14 cellular contexts compared by ENCODE assay signal in genomic region chr5:171989946-171990712, GRCh38. TPM values are rescaled to one million over a fixed set of nuclear protein-coding genes. Genes with fewer than 3 reads are reported as not detected.
DNase-seq lines count a peak whose midpoint lies in the region; ATAC-seq and TF ChIP-seq lines count a peak whose summit lies in the region.
"Had no signal": no experiment of that assay in that cellular context is flagged by ENCODE, and none has a peak within 500 bp of the region (broad histone marks: within the 10 kb centered on the region; RNA-seq: fewer than 3 reads in every experiment).

No MANE protein-coding gene starts in this region.

- intact Hi-C loops in left lung (cut with DNase I): no loop called here
- intact Hi-C loops in activated CD4-positive, alpha-beta T cell treated with anti-CD3 and anti-CD28 coated beads for 36 hours (cut with DNase I, micrococcal nuclease): loop anchor here (1.0 to 2.0 kb wide), 8 partner anchors 15 to 234 kb away; no protein-coding TSS in a partner anchor

- no peak overlapping the region for H3T11ph ChIP-seq in H9 (ENCODE audit: low read length)

- no peak for ATAC-seq in activated T-helper 17 cell treated with anti-CD3 and anti-CD28 coated beads, Interleukin-2, amount 50 U/mL, for 72 hours (replicated peaks)
- peak; percentile 52 for ATAC-seq in left lung
- ATAC-seq in activated CD4-positive, alpha-beta T cell treated with anti-CD3 and anti-CD28 coated beads for 36 hours: no peak

- peaks cover 4 to 30% (median 20%) of the 10 kb centered on the region in 10 experiments; a peak in 19 of 20 replicates for H3K4me1 ChIP-seq in BLaER1 treated with 17β-estradiol and CSF1 and Interleukin-3, amounts not matched to agents 10 nM and 100 nM
- H3K4me1 ChIP-seq in H9 (ENCODE audit: insufficient read depth, low read length): peaks cover 10% of the 10 kb centered on the region; the same call in 1 of the 2 replicates
- peaks cover 0 to 48% of the 10 kb centered on the region in 2 donors for H3K4me1 ChIP-seq in left lung
- H3K4me1 ChIP-seq: HAP-1 had no signal

- H4K8ac ChIP-seq in H9 (replicated peaks; ENCODE audit: insufficient read length, low read depth, low read length): no peak overlapping the region

- no peak overlapping the region for H2BK15ac ChIP-seq in H9 (ENCODE audit: low read depth, low read length)

- H3K27me3 Mint-ChIP-seq in H9 (ENCODE audit: low read depth): no peaks in the 10 kb centered on the region
- no peaks in the 10 kb centered on the region for H3K27me3 Mint-ChIP-seq in activated T-helper 17 cell treated with anti-CD3 and anti-CD28 coated beads, Interleukin-2, amount 50 U/mL, for 72 hours
- H3K27me3 Mint-ChIP-seq in activated CD4-positive, alpha-beta T cell treated with anti-CD3 and anti-CD28 coated beads for 36 hours: no peaks in the 10 kb centered on the region

- no peak overlapping the region for H3K9ac ChIP-seq in BLaER1 treated with 17β-estradiol and CSF1 and Interleukin-3, amounts not matched to agents 10 nM and 100 nM
- H3K9ac ChIP-seq in H9 (ENCODE audit: extremely low read depth, insufficient read length, low read length): no peak overlapping the region

- no peak overlapping the region for H2AFZ ChIP-seq in H9 (ENCODE audit: low read length)

- H2BK20ac ChIP-seq in H9 (ENCODE audit: low read depth, low read length, poor library complexity, severe bottlenecking): no peak overlapping the region

- no peak overlapping the region for H3K4ac ChIP-seq in H9 (ENCODE audit: low read depth, low read length)

- H2BK120ac ChIP-seq in H9 (ENCODE audit: low read depth, low read length, poor library complexity, severe bottlenecking): no peak overlapping the region

- H3K56ac ChIP-seq in H9 (ENCODE audit: insufficient read length, low read depth, low read length): no peak overlapping the region

- no peak overlapping the region for H2BK12ac ChIP-seq in H9 (ENCODE audit: insufficient read length, low read depth, low read length)

- no peak overlapping the region for H3K23ac ChIP-seq in H9 (ENCODE audit: insufficient read length, low read depth, low read length)

- H3K79me1 ChIP-seq in H9 (ENCODE audit: insufficient read depth, low read depth, low read length, poor library complexity, severe bottlenecking): no peaks in the 10 kb centered on the region

- H3K4me2 ChIP-seq in BLaER1 treated with 17β-estradiol and CSF1 and Interleukin-3, amounts not matched to agents 10 nM and 100 nM: peak overlapping the region in 6 of 11 experiments; percentile 18 to 55 (median 38); a peak in 10 of 22 replicates
- H3K4me2 ChIP-seq in H9 (ENCODE audit: insufficient read depth, insufficient read length, low read length): no peak overlapping the region

- peaks cover under 1% of the 10 kb centered on the region for H3K23me2 ChIP-seq in H9 (ENCODE audit: insufficient read length, low read depth, low read length, poor library complexity, severe bottlenecking)

- H4K20me1 ChIP-seq in BLaER1 treated with 17β-estradiol and CSF1 and Interleukin-3, amounts not matched to agents 10 nM and 100 nM: peaks cover 39 to 99% (median 81%) of the 10 kb centered on the region in 11 experiments; a peak in 20 of 22 replicates
- H4K20me1 ChIP-seq in H9 (ENCODE audit: control insufficient read depth, insufficient read depth, insufficient read length): peaks cover 4% of the 10 kb centered on the region

- no peak overlapping the region for H3K18ac ChIP-seq in H9 (ENCODE audit: insufficient read length, low read depth, low read length)

- no peak overlapping the region for H2AK5ac ChIP-seq in H9 (ENCODE audit: insufficient read length, low read length)

- TF ChIP-seq CTCF in H9 (conservative IDR thresholded peaks at IDR 0.05) (no peak), left lung (IDR thresholded peaks at IDR 0.05) (no peak)

- peak overlapping the region in 2 of 3 experiments; percentile 32 to 87; a peak in 2 of 7 replicates for H3K27ac Mint-ChIP-seq in H9
- peak overlapping the region; percentile 87 for H3K27ac Mint-ChIP-seq in activated T-helper 17 cell treated with anti-CD3 and anti-CD28 coated beads, Interleukin-2, amount 50 U/mL, for 72 hours
- H3K27ac Mint-ChIP-seq in activated CD4-positive, alpha-beta T cell treated with anti-CD3 and anti-CD28 coated beads for 36 hours: no peak overlapping the region

- no peak overlapping the region for H2BK5ac ChIP-seq in H9 (ENCODE audit: insufficient read length, low read length)

- no peaks in the 10 kb centered on the region for H3K27me3 ChIP-seq in BLaER1 treated with 17β-estradiol and CSF1 and Interleukin-3, amounts not matched to agents 10 nM and 100 nM
- H3K27me3 ChIP-seq in H9 (ENCODE audit: insufficient read depth, low read length): no peaks in the 10 kb centered on the region
- H3K27me3 ChIP-seq in left lung: no peaks in the 10 kb centered on the region
- H3K27me3 ChIP-seq: adrenal gland, sigmoid colon had no signal

- H3K14ac ChIP-seq in H9 (ENCODE audit: insufficient read depth, low read length): no peak overlapping the region

- no peak overlapping the region for H3K27ac ChIP-seq in BLaER1 treated with 17β-estradiol and CSF1 and Interleukin-3, amounts not matched to agents 10 nM and 100 nM
- H3K27ac ChIP-seq in H9 (ENCODE audit: insufficient read length, low read depth, low read length) (no peak overlapping the region), left lung (peak overlapping the region in 1 of 2 donors; percentile 38)
- H3K27ac ChIP-seq: adrenal gland, sigmoid colon had no signal

- peaks cover 39 to 40% of the 10 kb centered on the region in 2 experiments for H3K4me1 Mint-ChIP-seq in H9
- H3K4me1 Mint-ChIP-seq in activated T-helper 17 cell treated with anti-CD3 and anti-CD28 coated beads, Interleukin-2, amount 50 U/mL, for 72 hours: peaks cover 32% of the 10 kb centered on the region
- H3K4me1 Mint-ChIP-seq in activated CD4-positive, alpha-beta T cell treated with anti-CD3 and anti-CD28 coated beads for 36 hours: peaks cover 51% of the 10 kb centered on the region

- DNase-seq in H9: no peak
- no peak for DNase-seq in left lung
- no peak for DNase-seq in NCI-H2029 treated with DMSO at 0.1 percent for 48 hours (lab: John Stamatoyannopoulos, UW)
- no peak for DNase-seq in T-helper 1 cell
- DNase-seq in activated CD4-positive, alpha-beta T cell treated with anti-CD3 and anti-CD28 coated beads for 36 hours: no peak
- DNase-seq: adrenal gland; C1 segment of cervical spinal cord; NCI-H1105 treated with DMSO at 0.1 percent for 48 hours; occipital lobe; sigmoid colon; stimulated activated CD4-positive, alpha-beta T cell treated with anti-CD3 and anti-CD28 coated beads, Interleukin-4, amount 100 ng/mL, for 4 hours had no signal

- peaks cover 0 to 5% (median 0%) of the 10 kb centered on the region in 11 experiments; a peak in 1 of 22 replicates for H3K9me3 ChIP-seq in BLaER1 treated with 17β-estradiol and CSF1 and Interleukin-3, amounts not matched to agents 10 nM and 100 nM (replicated peaks in 1 of 11)
- H3K9me3 ChIP-seq in H9 (ENCODE audit: control insufficient read depth, low read depth, low read length) (no peaks in the 10 kb centered on the region), left lung (no peaks in the 10 kb centered on the region)
- H3K9me3 ChIP-seq: adrenal gland, HAP-1, sigmoid colon had no signal

- H4K91ac ChIP-seq in H9 (ENCODE audit: insufficient read length, low read depth, low read length): no peak overlapping the region

- POLR2A ChIA-PET in activated CD4-positive, alpha-beta T cell treated with anti-CD3 and anti-CD28 coated beads for 36 hours (lab: Charles Lee): interaction anchor here (1.0 to 1.1 kb wide), 2 partner anchors 15 to 16 kb away, joined by 3 to 8 read pairs; no protein-coding TSS in a partner anchor

- H3K36me3 Mint-ChIP-seq in H9 (ENCODE audit: insufficient read depth in 1 of 3, low read depth in 3 of 3): peaks cover 1 to 38% (median 32%) of the 10 kb centered on the region in 3 experiments; a peak in 6 of 7 replicates
- peaks cover 69% of the 10 kb centered on the region for H3K36me3 Mint-ChIP-seq in activated T-helper 17 cell treated with anti-CD3 and anti-CD28 coated beads, Interleukin-2, amount 50 U/mL, for 72 hours (ENCODE audit: low read depth)
- H3K36me3 Mint-ChIP-seq in activated CD4-positive, alpha-beta T cell treated with anti-CD3 and anti-CD28 coated beads for 36 hours (ENCODE audit: low read depth): peaks cover 39% of the 10 kb centered on the region

- H3K4me3 ChIP-seq in BLaER1 treated with 17β-estradiol and CSF1 and Interleukin-3, amounts not matched to agents 10 nM and 100 nM: no peak overlapping the region
- no peak overlapping the region for H3K4me3 ChIP-seq in left lung
- H3K4me3 ChIP-seq: adrenal gland, HAP-1, sigmoid colon had no signal

- H3K36me3 ChIP-seq in BLaER1 treated with 17β-estradiol and CSF1 and Interleukin-3, amounts not matched to agents 10 nM and 100 nM: peaks cover 51 to 88% (median 84%) of the 10 kb centered on the region in 11 experiments
- H3K36me3 ChIP-seq in left lung: peaks cover 0 to under 1% of the 10 kb centered on the region in 2 donors
- H3K36me3 ChIP-seq: adrenal gland, sigmoid colon had no signal

- no peaks in the 10 kb centered on the region for H3K9me3 Mint-ChIP-seq in H9
- no peaks in the 10 kb centered on the region for H3K9me3 Mint-ChIP-seq in activated T-helper 17 cell treated with anti-CD3 and anti-CD28 coated beads, Interleukin-2, amount 50 U/mL, for 72 hours
- no peaks in the 10 kb centered on the region for H3K9me3 Mint-ChIP-seq in activated CD4-positive, alpha-beta T cell treated with anti-CD3 and anti-CD28 coated beads for 36 hours (ENCODE audit: low read depth)

- H3K4me3 Mint-ChIP-seq in H9: no peak overlapping the region
- peak overlapping the region; percentile 63 for H3K4me3 Mint-ChIP-seq in activated T-helper 17 cell treated with anti-CD3 and anti-CD28 coated beads, Interleukin-2, amount 50 U/mL, for 72 hours
- H3K4me3 Mint-ChIP-seq in activated CD4-positive, alpha-beta T cell treated with anti-CD3 and anti-CD28 coated beads for 36 hours: no peak overlapping the region

- H3K79me2 ChIP-seq in H9 (ENCODE audit: insufficient read depth, low read length): peaks cover 51% of the 10 kb centered on the region; the same call in 1 of the 2 replicates

- no peak overlapping the region for H4K5ac ChIP-seq in H9 (ENCODE audit: insufficient read length, low read depth, low read length)

- CTCF ChIA-PET in activated CD4-positive, alpha-beta T cell treated with anti-CD3 and anti-CD28 coated beads for 36 hours (lab: Charles Lee): interaction anchor here (0.6 to 1.4 kb wide), 5 partner anchors 9 to 59 kb away, joined by 3 to 5 read pairs (median 4); no protein-coding TSS in a partner anchor

RNA-seq across cellular contexts. Expression of gene FBXW11, which starts 16.3 kb away (rescaled TPM):
- 84.0 and 85.3 TPM in 2 replicates for total RNA-seq in H9 (2021)
- total RNA-seq in activated T-helper 17 cell treated with anti-CD3 and anti-CD28 coated beads, Interleukin-2, amount 50 U/mL, for 72 hours: 10 to 100 TPM; 48.1 to 51.4 TPM
- 10 to 100 TPM; 47.6 to 56.8 TPM for total RNA-seq in left lung
- 10 to 100 TPM; 33.8 to 39.5 TPM for total RNA-seq in activated CD4-positive, alpha-beta T cell treated with anti-CD3 and anti-CD28 coated beads for 36 hours

Comparison
In these comparisons a context has a peak if more than half of its experiments do, and no peak if none do; other contexts are left out.
1. intact Hi-C loops: an anchor here in activated CD4-positive, alpha-beta T cell treated with anti-CD3 and anti-CD28 coated beads for 36 hours (1.0 to 2.0 kb wide); none called in left lung.